ENCODE assay signal across 8 cellular contexts in the genomic region with DNA sequence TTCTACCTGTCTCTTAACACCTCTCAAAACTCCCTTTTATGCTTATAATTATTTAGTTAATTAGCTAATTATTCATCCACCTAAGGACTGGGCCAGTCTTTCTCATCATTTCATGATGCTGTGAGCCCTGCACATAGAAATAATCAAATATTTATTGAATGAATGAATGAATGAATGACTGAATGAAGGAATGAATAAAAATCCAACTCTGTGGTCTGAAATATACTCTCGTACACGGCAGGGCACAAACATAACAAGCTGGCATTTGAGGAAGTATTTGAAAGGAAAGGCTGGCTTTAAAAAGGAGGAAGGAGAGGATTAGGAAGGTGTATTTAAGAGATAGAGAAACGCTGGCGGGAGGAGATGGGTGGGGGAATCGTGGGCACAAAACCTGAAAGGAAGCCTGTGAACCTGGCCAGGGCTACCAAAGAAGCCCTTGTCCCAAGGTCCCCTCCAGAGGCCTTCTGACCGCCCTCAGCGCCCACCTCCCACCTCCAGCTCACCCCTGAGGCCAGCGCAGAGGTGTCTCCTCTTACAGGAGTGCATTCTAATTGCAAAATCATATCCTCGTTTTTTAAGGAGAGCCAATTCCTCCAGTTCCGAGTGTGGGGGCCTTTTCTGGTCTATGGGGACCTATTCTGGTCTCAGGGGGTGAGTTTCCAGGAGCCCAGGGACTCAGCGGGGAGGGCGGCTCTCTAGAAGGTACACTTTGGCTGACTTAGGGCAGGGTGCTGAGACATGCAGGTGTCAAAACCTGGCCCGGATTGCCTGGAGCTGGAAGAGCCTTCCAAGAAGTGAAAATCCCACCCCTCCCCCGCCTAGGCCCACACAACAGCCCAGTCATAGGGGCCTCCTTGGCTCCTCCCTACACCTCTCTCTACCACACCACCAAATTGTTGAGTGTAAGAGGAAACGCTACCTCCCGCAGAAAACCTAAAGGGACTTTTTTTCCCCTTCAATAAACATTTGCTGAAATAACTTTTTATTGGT. TPM values are rescaled to one million over a fixed set of nuclear protein-coding genes. Genes with fewer than 3 reads are reported as not detected.
DNase-seq lines count a peak whose midpoint lies in the region; ATAC-seq and FAIRE-seq lines count a peak whose summit lies in the region.

No MANE protein-coding gene starts in this region.

- CTCF ChIA-PET in activated CD4-positive, alpha-beta memory T cell treated with anti-CD3 and anti-CD28 coated beads for 36 hours (lab: Charles Lee), result interaction anchor here (0.5 kb wide), 1 partner anchor 69 kb away, joined by 3 read pairs; no protein-coding TSS in a partner anchor

- intact Hi-C loops in activated CD4-positive, alpha-beta memory T cell treated with anti-CD3 and anti-CD28 coated beads for 36 hours (cut with micrococcal nuclease), result no loop called here

- H3K9me3 ChIP-seq in iPS-18a (ENCODE audit: control insufficient read depth, low read depth, low read length), result no peaks in the 10 kb centered on the region

- POLR2A ChIA-PET in activated CD4-positive, alpha-beta memory T cell treated with anti-CD3 and anti-CD28 coated beads for 36 hours (lab: Charles Lee), result interaction anchor here (1.2 kb wide), 1 partner anchor 11 kb away, joined by 3 read pairs; no protein-coding TSS in a partner anchor

- H3K4me3 Mint-ChIP-seq in activated CD4-positive, alpha-beta memory T cell treated with anti-CD3 and anti-CD28 coated beads for 36 hours, result no peak overlapping the region

- H3K4me3 ChIP-seq in iPS-18a (ENCODE audit: low read length), result peak overlapping the region; percentile 66

- H3K4me1 Mint-ChIP-seq in activated CD4-positive, alpha-beta memory T cell treated with anti-CD3 and anti-CD28 coated beads for 36 hours (ENCODE audit: low read depth), result peaks cover 16% of the 10 kb centered on the region

- DNase-seq in NCI-H1417 (lab: John Stamatoyannopoulos, UW) (peak; percentile 59 to 67 (median 62)), NCI-H1417 treated with DMSO at 0.1 percent for 48 hours (lab: John Stamatoyannopoulos, UW) (no peak), urothelium cell line (ENCODE audit: low spot score) (no peak), SIG-M5 treated with dmso at 0.1 percent for 504 hours (lab: John Stamatoyannopoulos, UW; ENCODE audit: unreplicated experiment) (no peak)
- peak; percentile 83 for DNase-seq in activated CD4-positive, alpha-beta memory T cell treated with anti-CD3 and anti-CD28 coated beads for 36 hours
- peak; percentile 37 for DNase-seq in stimulated activated CD8-positive, alpha-beta memory T cell treated with anti-CD3 and anti-CD28 coated beads, Interleukin-4, amount 100 ng/mL, for 24 hours (ENCODE audit: low read depth)

- H3K9me3 Mint-ChIP-seq in activated CD4-positive, alpha-beta memory T cell treated with anti-CD3 and anti-CD28 coated beads for 36 hours, result no peaks in the 10 kb centered on the region

- H3K27me3 ChIP-seq in iPS-18a (ENCODE audit: control insufficient read depth, insufficient read depth, low read length), result no peaks in the 10 kb centered on the region

- no peaks in the 10 kb centered on the region for H3K27me3 Mint-ChIP-seq in activated CD4-positive, alpha-beta memory T cell treated with anti-CD3 and anti-CD28 coated beads for 36 hours

- H3K4me1 ChIP-seq in iPS-18a (ENCODE audit: control insufficient read depth, low read depth, low read length), result peaks cover 13% of the 10 kb centered on the region

- no peak overlapping the region for H3K27ac ChIP-seq in iPS-18a (ENCODE audit: low read length)

- H3K9ac ChIP-seq in iPS-18a (ENCODE audit: low read length), result peak overlapping the region; percentile 28

- no peaks in the 10 kb centered on the region for H3K36me3 Mint-ChIP-seq in activated CD4-positive, alpha-beta memory T cell treated with anti-CD3 and anti-CD28 coated beads for 36 hours

- ATAC-seq in HG03378 (IDR thresholded peaks at IDR 0.05; ENCODE audit: unreplicated experiment), result peak; percentile 81

- no peaks in the 10 kb centered on the region for H3K36me3 ChIP-seq in iPS-18a (ENCODE audit: control insufficient read depth, low read depth, low read length)

- H3K27ac Mint-ChIP-seq in activated CD4-positive, alpha-beta memory T cell treated with anti-CD3 and anti-CD28 coated beads for 36 hours, result no peak overlapping the region

- no peak for FAIRE-seq in urothelium cell line (lab: Jason Lieb, UNC)

RNA-seq across cellular contexts. Expression of a gene that starts 8.7 kb away (rescaled TPM):
- total RNA-seq in activated CD4-positive, alpha-beta memory T cell treated with anti-CD3 and anti-CD28 coated beads for 36 hours, result 1 to 10 TPM; 1.7 to 1.8 TPM

Comparison
In these comparisons a context has a peak if more than half of its experiments do, and no peak if none do; other contexts are left out.
1. DNase-seq: peak in NCI-H1417 (3 of 3), activated CD4-positive, alpha-beta memory T cell treated with anti-CD3 and anti-CD28 coated beads for 36 hours (single experiment) and stimulated activated CD8-positive, alpha-beta memory T cell treated with anti-CD3 and anti-CD28 coated beads, Interleukin-4, amount 100 ng/mL, for 24 hours (single experiment); none in NCI-H1417 treated with DMSO at 0.1 percent for 48 hours (single experiment), urothelium cell line (single experiment) and SIG-M5 treated with dmso at 0.1 percent for 504 hours (single experiment).